In the genomic region with DNA sequence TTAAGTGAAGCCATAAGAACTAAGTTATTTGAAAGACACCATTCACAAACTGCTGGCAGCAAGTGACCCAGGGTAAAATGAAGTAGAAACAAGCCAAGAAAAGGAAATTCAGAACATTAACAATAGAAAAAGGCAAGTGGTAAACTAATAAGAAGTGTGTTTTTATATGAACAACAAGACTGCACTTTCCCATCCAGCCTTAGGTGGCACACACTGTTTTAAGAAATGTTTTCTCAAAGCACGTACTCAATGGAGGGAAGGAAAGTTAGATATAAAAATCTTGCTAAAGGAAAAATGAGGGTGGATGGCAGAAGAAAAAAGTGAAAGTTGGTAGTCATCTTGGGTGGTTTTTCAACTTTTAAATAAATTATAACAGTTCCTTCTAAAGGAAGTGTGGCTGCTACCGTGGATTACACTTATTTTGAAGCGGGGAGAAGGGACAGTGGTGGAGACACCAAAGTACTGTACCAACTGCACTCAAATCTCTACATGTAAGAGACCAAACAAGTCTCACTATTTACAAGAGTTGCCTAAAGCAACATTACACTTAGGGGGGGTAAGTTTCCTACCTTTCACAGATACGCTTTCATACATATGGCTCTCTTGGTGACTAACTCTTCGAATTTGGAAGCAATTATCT, we compare ENCODE assay signal across 14 cellular contexts.
A peak's percentile ranks its signal among the peaks of the same experiment; 100 is the strongest.
DNase-seq lines count a peak whose midpoint lies in the region; ATAC-seq lines count a peak whose summit lies in the region.
"Had no signal": no experiment of that assay in that cellular context is flagged by ENCODE, and none has a peak within 500 bp of the region (broad histone marks: within the 10 kb centered on the region; RNA-seq: fewer than 3 reads in every experiment).

No MANE protein-coding gene starts in this region.

- peak overlapping the region; percentile 96 for H3K27ac Mint-ChIP-seq in activated naive CD4-positive, alpha-beta T cell treated with anti-CD3 and anti-CD28 coated beads, Interleukin-2, amount 50 U/mL, for 24 hours

- peak overlapping the region; percentile 55 for H3K27ac ChIP-seq in effector memory CD4-positive, alpha-beta T cell (ENCODE audit: insufficient read depth, low read length, poor library complexity, severe bottlenecking)
- H3K27ac ChIP-seq: thyroid gland had no signal

- peaks cover 55% of the 10 kb centered on the region for H3K4me1 Mint-ChIP-seq in activated naive CD4-positive, alpha-beta T cell treated with anti-CD3 and anti-CD28 coated beads, Interleukin-2, amount 50 U/mL, for 24 hours

- H3K9me3 Mint-ChIP-seq in activated naive CD4-positive, alpha-beta T cell treated with anti-CD3 and anti-CD28 coated beads, Interleukin-2, amount 50 U/mL, for 24 hours: no peaks in the 10 kb centered on the region

- H3K4me3 ChIP-seq in effector memory CD4-positive, alpha-beta T cell (ENCODE audit: insufficient read depth, low read depth, low read length, poor library complexity, severe bottlenecking): peak overlapping the region; percentile 15
- H3K4me3 ChIP-seq: thyroid gland had no signal

- no peaks in the 10 kb centered on the region for H3K27me3 Mint-ChIP-seq in activated naive CD4-positive, alpha-beta T cell treated with anti-CD3 and anti-CD28 coated beads, Interleukin-2, amount 50 U/mL, for 24 hours

- H3K36me3 ChIP-seq in effector memory CD4-positive, alpha-beta T cell (ENCODE audit: control insufficient read depth, insufficient read depth, low read length): peaks cover 32% of the 10 kb centered on the region

- peak overlapping the region; percentile 78 for H3K4me3 Mint-ChIP-seq in activated naive CD4-positive, alpha-beta T cell treated with anti-CD3 and anti-CD28 coated beads, Interleukin-2, amount 50 U/mL, for 24 hours

- ATAC-seq in GM21367 (IDR thresholded peaks at IDR 0.05; ENCODE audit: unreplicated experiment): no peak
- no peak for ATAC-seq in HG03354 (IDR thresholded peaks at IDR 0.05; ENCODE audit: poor library complexity, severe bottlenecking, unreplicated experiment)

- DNase-seq in activated naive CD4-positive, alpha-beta T cell treated with anti-CD3 and anti-CD28 coated beads, Interleukin-2, amount 50 U/mL, for 16 hours: no peak
- DNase-seq in OCI-M1 (lab: John Stamatoyannopoulos, UW): peak; percentile 24
- DNase-seq in effector memory CD4-positive, alpha-beta T cell: no peak
- DNase-seq in NCI-H748 treated with DMSO at 0.1 percent for 48 hours (lab: John Stamatoyannopoulos, UW): no peak
- no peak for DNase-seq in GM03348 (ENCODE audit: low spot score)
- DNase-seq: activated gamma-delta T cell, GOT3, NCI-H187 treated with DMSO at 0.1 percent for 48 hours, NCI-H526 treated with DMSO at 0.1 percent for 48 hours, retina, thyroid gland had no signal

- peaks cover 17% of the 10 kb centered on the region for H3K36me3 Mint-ChIP-seq in activated naive CD4-positive, alpha-beta T cell treated with anti-CD3 and anti-CD28 coated beads, Interleukin-2, amount 50 U/mL, for 24 hours

- no peaks in the 10 kb centered on the region for H3K9me3 ChIP-seq in effector memory CD4-positive, alpha-beta T cell (ENCODE audit: control insufficient read depth, low read length)
- H3K9me3 ChIP-seq: thyroid gland had no signal

- H3K4me1 ChIP-seq in effector memory CD4-positive, alpha-beta T cell (ENCODE audit: control insufficient read depth, insufficient read depth, low read length, poor library complexity, severe bottlenecking): peaks cover 3% of the 10 kb centered on the region
- H3K4me1 ChIP-seq: thyroid gland had no signal

- H3K27me3 ChIP-seq in effector memory CD4-positive, alpha-beta T cell (replicated peaks; ENCODE audit: control insufficient read depth, insufficient read depth, low read length, poor library complexity, severe bottlenecking): no peaks in the 10 kb centered on the region
- H3K27me3 ChIP-seq: thyroid gland had no signal
